ENCODE assay signal across 21 cellular contexts in the genomic region with DNA sequence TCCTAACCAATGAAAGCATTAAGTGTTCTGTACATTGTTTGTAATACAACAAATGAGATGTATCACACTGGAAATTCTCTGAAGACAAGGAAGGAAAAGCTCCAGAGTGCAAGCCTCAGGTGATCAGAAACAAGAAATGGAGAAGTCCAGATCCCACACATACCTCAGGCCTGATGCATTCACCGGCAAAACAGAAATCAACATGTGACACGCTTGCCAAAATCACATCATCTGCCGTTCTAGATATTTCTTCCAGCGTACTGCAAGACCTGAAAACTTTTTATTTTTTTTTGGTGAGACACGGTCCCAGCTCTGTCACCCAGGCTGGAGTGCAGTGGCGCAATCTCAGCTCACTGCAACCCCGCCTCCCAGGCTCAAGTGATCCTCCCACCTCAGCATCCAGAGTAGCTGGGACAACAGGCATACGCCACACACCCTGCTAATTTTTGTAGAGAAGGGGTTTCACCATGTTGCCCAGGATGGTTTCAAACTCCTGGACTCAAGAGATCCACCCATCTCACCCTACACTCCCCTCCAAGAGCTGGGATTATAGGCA. TPM values are rescaled to one million over a fixed set of nuclear protein-coding genes. Genes with fewer than 3 reads are reported as not detected.
DNase-seq lines count a peak whose midpoint lies in the region; ATAC-seq and TF ChIP-seq lines count a peak whose summit lies in the region.
"Had no signal": no experiment of that assay in that cellular context is flagged by ENCODE, and none has a peak within 500 bp of the region (broad histone marks: within the 10 kb centered on the region; RNA-seq: fewer than 3 reads in every experiment).

No MANE protein-coding gene starts in this region.

- H3K9me3 Mint-ChIP-seq in stimulated activated naive CD8-positive, alpha-beta T cell treated with anti-CD3 and anti-CD28 coated beads, Interleukin-15, Interleukin-2, amounts not matched to agents 100 ng/mL and 50 ng/mL, for 24 hours, result no peaks in the 10 kb centered on the region
- peaks cover 0 to 4% of the 10 kb centered on the region in 2 donors for H3K9me3 Mint-ChIP-seq in stimulated activated naive CD8-positive, alpha-beta T cell treated with anti-CD3 and anti-CD28 coated beads, Interleukin-15, amount 100 ng/mL, for 72 hours
- H3K9me3 Mint-ChIP-seq in activated T-helper 17 cell treated with anti-CD3 and anti-CD28 coated beads, Interleukin-2, amount 50 U/mL, for 72 hours, result no peaks in the 10 kb centered on the region
- H3K9me3 Mint-ChIP-seq: mesothelial cell of epicardium; stimulated activated naive B cell treated with anti-CD40 and anti-IgM and Interleukin-4, amounts not matched to agents 10 μg/mL and 1 μg/mL and 100 μg/mL, for 72 hours; T-helper 1 cell treated with Interleukin-12 subunit alpha and Interleukin-12 subunit beta and Interleukin-4 antibody, amounts not matched to agents 30 μg/mL and 1 μg/mL, for 36 hours had no signal

- TF ChIP-seq CTCF in right lobe of liver (IDR thresholded peaks at IDR 0.05), result no peak

- no peak overlapping the region for H3K27ac ChIP-seq in right lobe of liver
- H3K27ac ChIP-seq: gastroesophageal sphincter, GM23248, PC-9, thyroid gland had no signal

- no peak overlapping the region for H3K4me3 Mint-ChIP-seq in stimulated activated naive CD8-positive, alpha-beta T cell treated with anti-CD3 and anti-CD28 coated beads, Interleukin-15, Interleukin-2, amounts not matched to agents 100 ng/mL and 50 ng/mL, for 24 hours
- H3K4me3 Mint-ChIP-seq in stimulated activated naive CD8-positive, alpha-beta T cell treated with anti-CD3 and anti-CD28 coated beads, Interleukin-15, amount 100 ng/mL, for 72 hours, result peak overlapping the region in 1 of 2 donors; percentile 24
- peak overlapping the region; percentile 86 for H3K4me3 Mint-ChIP-seq in activated T-helper 17 cell treated with anti-CD3 and anti-CD28 coated beads, Interleukin-2, amount 50 U/mL, for 72 hours
- H3K4me3 Mint-ChIP-seq: mesothelial cell of epicardium; T-helper 1 cell treated with Interleukin-12 subunit alpha and Interleukin-12 subunit beta and Interleukin-4 antibody, amounts not matched to agents 30 μg/mL and 1 μg/mL, for 36 hours had no signal

- H3K36me3 Mint-ChIP-seq in stimulated activated naive CD8-positive, alpha-beta T cell treated with anti-CD3 and anti-CD28 coated beads, Interleukin-15, Interleukin-2, amounts not matched to agents 100 ng/mL and 50 ng/mL, for 24 hours (ENCODE audit: low read depth), result peaks cover 44% of the 10 kb centered on the region
- peaks cover 29% of the 10 kb centered on the region for H3K36me3 Mint-ChIP-seq in activated T-helper 17 cell treated with anti-CD3 and anti-CD28 coated beads, Interleukin-2, amount 50 U/mL, for 72 hours (ENCODE audit: low read depth)

- TF ChIP-seq POLR2A in right lobe of liver (IDR thresholded peaks at IDR 0.05), result no peak

- no peaks in the 10 kb centered on the region for H3K9me3 ChIP-seq in right lobe of liver
- H3K9me3 ChIP-seq: gastroesophageal sphincter, thyroid gland had no signal

- DNase-seq in stimulated activated naive CD8-positive, alpha-beta T cell treated with anti-CD3 and anti-CD28 coated beads, Interleukin-15, amount 100 ng/mL, for 72 hours, result no peak
- DNase-seq in right lobe of liver (no peak), hippocampal formation (lab: John Stamatoyannopoulos, UW) (no peak)
- DNase-seq: caudate nucleus; GM23248; kidney glomerular epithelial cell; NCI-H1105; NCI-H2029 treated with DMSO at 0.1 percent for 48 hours; PC-9; SIG-M5; stimulated activated naive B cell treated with anti-CD40 and anti-IgM and Interleukin-4, amounts not matched to agents 10 μg/mL and 1 μg/mL and 100 μg/mL, for 72 hours had no signal

- H3K27ac Mint-ChIP-seq in stimulated activated naive CD8-positive, alpha-beta T cell treated with anti-CD3 and anti-CD28 coated beads, Interleukin-15, Interleukin-2, amounts not matched to agents 100 ng/mL and 50 ng/mL, for 24 hours, result peak overlapping the region; percentile 90
- peak overlapping the region in 1 of 2 donors; percentile 35 for H3K27ac Mint-ChIP-seq in stimulated activated naive CD8-positive, alpha-beta T cell treated with anti-CD3 and anti-CD28 coated beads, Interleukin-15, amount 100 ng/mL, for 72 hours
- H3K27ac Mint-ChIP-seq in activated T-helper 17 cell treated with anti-CD3 and anti-CD28 coated beads, Interleukin-2, amount 50 U/mL, for 72 hours, result peak overlapping the region; percentile 94
- H3K27ac Mint-ChIP-seq: mesothelial cell of epicardium; T-helper 1 cell treated with Interleukin-12 subunit alpha and Interleukin-12 subunit beta and Interleukin-4 antibody, amounts not matched to agents 30 μg/mL and 1 μg/mL, for 36 hours had no signal

- H3K27me3 ChIP-seq in right lobe of liver, result no peaks in the 10 kb centered on the region
- H3K27me3 ChIP-seq: gastroesophageal sphincter, thyroid gland had no signal

- peaks cover 0 to 59% (median 17%) of the 10 kb centered on the region in 4 donors for H3K4me1 ChIP-seq in right lobe of liver

- H3K36me3 ChIP-seq in right lobe of liver, result no peaks in the 10 kb centered on the region
- H3K36me3 ChIP-seq: gastroesophageal sphincter, thyroid gland had no signal

- H3K4me3 ChIP-seq in right lobe of liver, result no peak overlapping the region
- H3K4me3 ChIP-seq: gastroesophageal sphincter, GM12878, GM23248, PC-9, thyroid gland had no signal

- 44% methylated on average over 7 of the region's 8 CpGs for WGBS in right lobe of liver (ENCODE audit: insufficient coverage, low coverage, low lambda C conversion rate, missing lambda C conversion rate)

- no peak for ATAC-seq in stimulated activated naive CD8-positive, alpha-beta T cell treated with anti-CD3 and anti-CD28 coated beads, Interleukin-15, amount 100 ng/mL, for 72 hours
- ATAC-seq in activated T-helper 17 cell treated with anti-CD3 and anti-CD28 coated beads, Interleukin-2, amount 50 U/mL, for 72 hours (replicated peaks), result no peak
- ATAC-seq in right lobe of liver (peak; percentile 7 to 55 (median 39)), GM19467 (IDR thresholded peaks at IDR 0.05; ENCODE audit: unreplicated experiment) (no peak), GM18517 (IDR thresholded peaks at IDR 0.05; ENCODE audit: unreplicated experiment) (no peak)
- ATAC-seq: esophagus mucosa; gastroesophageal sphincter; GM12878; stimulated activated naive B cell treated with anti-CD40 and anti-IgM and Interleukin-4, amounts not matched to agents 10 μg/mL and 1 μg/mL and 100 μg/mL, for 72 hours had no signal

- intact Hi-C loops in right lobe of liver (cut with DNase I), result no loop called here

- no peaks in the 10 kb centered on the region for H3K27me3 Mint-ChIP-seq in stimulated activated naive CD8-positive, alpha-beta T cell treated with anti-CD3 and anti-CD28 coated beads, Interleukin-15, Interleukin-2, amounts not matched to agents 100 ng/mL and 50 ng/mL, for 24 hours
- H3K27me3 Mint-ChIP-seq in stimulated activated naive CD8-positive, alpha-beta T cell treated with anti-CD3 and anti-CD28 coated beads, Interleukin-15, amount 100 ng/mL, for 72 hours, result no peaks in the 10 kb centered on the region
- no peaks in the 10 kb centered on the region for H3K27me3 Mint-ChIP-seq in activated T-helper 17 cell treated with anti-CD3 and anti-CD28 coated beads, Interleukin-2, amount 50 U/mL, for 72 hours
- H3K27me3 Mint-ChIP-seq: stimulated activated naive B cell treated with anti-CD40 and anti-IgM and Interleukin-4, amounts not matched to agents 10 μg/mL and 1 μg/mL and 100 μg/mL, for 72 hours had no signal

- peaks cover 91% of the 10 kb centered on the region for H3K4me1 Mint-ChIP-seq in stimulated activated naive CD8-positive, alpha-beta T cell treated with anti-CD3 and anti-CD28 coated beads, Interleukin-15, Interleukin-2, amounts not matched to agents 100 ng/mL and 50 ng/mL, for 24 hours (ENCODE audit: low read depth)
- H3K4me1 Mint-ChIP-seq in stimulated activated naive CD8-positive, alpha-beta T cell treated with anti-CD3 and anti-CD28 coated beads, Interleukin-15, amount 100 ng/mL, for 72 hours, result peaks cover 92% of the 10 kb centered on the region
- peaks cover 67% of the 10 kb centered on the region for H3K4me1 Mint-ChIP-seq in activated T-helper 17 cell treated with anti-CD3 and anti-CD28 coated beads, Interleukin-2, amount 50 U/mL, for 72 hours

RNA-seq across cellular contexts. Expression of a gene that starts 48.6 kb away (rescaled TPM):
- total RNA-seq in activated T-helper 17 cell treated with anti-CD3 and anti-CD28 coated beads, Interleukin-2, amount 50 U/mL, for 72 hours, result 10 to 100 TPM; 32.0 to 48.9 TPM
- 10 to 100 TPM; 12.3 to 27.7 (median 14.6) TPM for total RNA-seq in right lobe of liver

Comparison
In these comparisons a context has a peak if more than half of its experiments do, and no peak if none do; other contexts are left out.
1. ATAC-seq: peak in right lobe of liver (4 of 4); none in stimulated activated naive CD8-positive, alpha-beta T cell treated with anti-CD3 and anti-CD28 coated beads, Interleukin-15, amount 100 ng/mL, for 72 hours (single experiment), activated T-helper 17 cell treated with anti-CD3 and anti-CD28 coated beads, Interleukin-2, amount 50 U/mL, for 72 hours (single experiment), GM19467 (single experiment) and GM18517 (single experiment).